In genomic region chr9:81665514-81665838, GRCh38 we compare ENCODE assay signal across 11 cellular contexts. TPM values are rescaled to one million over a fixed set of nuclear protein-coding genes. Genes with fewer than 3 reads are reported as not detected.
DNase-seq lines count a peak whose midpoint lies in the region; ATAC-seq and TF ChIP-seq lines count a peak whose summit lies in the region.
"Had no signal": no experiment of that assay in that cellular context is flagged by ENCODE, and none has a peak within 500 bp of the region (broad histone marks: within the 10 kb centered on the region; RNA-seq: fewer than 3 reads in every experiment).

No MANE protein-coding gene starts in this region.

- H3K36me3 ChIP-seq in BLaER1 (peaks cover 84% of the 10 kb centered on the region), adipocyte (ENCODE audit: control insufficient read depth, insufficient read depth, low read length, severe bottlenecking) (peaks cover 22% of the 10 kb centered on the region)
- H3K36me3 ChIP-seq: vagina had no signal

- POLR2A ChIA-PET in CD4-positive, alpha-beta T cell (lab: Charles Lee): no interaction called here

- peak overlapping the region; percentile 38 to 89 (median 65) for H3K4me3 Mint-ChIP-seq in naive B cell
- no peak overlapping the region for H3K4me3 Mint-ChIP-seq in CD4-positive, alpha-beta T cell
- H3K4me3 Mint-ChIP-seq: dendritic cell treated with granulocyte-macrophage colony-stimulating factor and Interleukin-4, amounts not matched to agents 40 ng/mL and 50 ng/mL, for 4 days had no signal

- no peaks in the 10 kb centered on the region for H3K27me3 Mint-ChIP-seq in naive B cell
- H3K27me3 Mint-ChIP-seq in CD4-positive, alpha-beta T cell: no peaks in the 10 kb centered on the region
- H3K27me3 Mint-ChIP-seq: dendritic cell treated with granulocyte-macrophage colony-stimulating factor and Interleukin-4, amounts not matched to agents 40 ng/mL and 50 ng/mL, for 4 days had no signal

- no peaks in the 10 kb centered on the region for H3K27me3 ChIP-seq in BLaER1
- no peaks in the 10 kb centered on the region for H3K27me3 ChIP-seq in adipocyte (replicated peaks; ENCODE audit: control insufficient read depth, insufficient read depth, low read length)
- H3K27me3 ChIP-seq in CD4-positive, alpha-beta T cell (ENCODE audit: control insufficient read depth, insufficient read depth, low read length): no peaks in the 10 kb centered on the region
- H3K27me3 ChIP-seq: vagina had no signal

- H3K9ac ChIP-seq in BLaER1: peak overlapping the region; percentile 8; the same call in 1 of the 2 replicates
- H3K9ac ChIP-seq in adipocyte (ENCODE audit: low read length): peak overlapping the region; percentile 64

- H3K4me1 ChIP-seq in BLaER1: peaks cover 58% of the 10 kb centered on the region
- peaks cover 56% of the 10 kb centered on the region for H3K4me1 ChIP-seq in adipocyte (ENCODE audit: control insufficient read depth, insufficient read depth, low read length)

- H3K9me3 ChIP-seq in BLaER1: no peaks in the 10 kb centered on the region
- H3K9me3 ChIP-seq in adipocyte (ENCODE audit: control insufficient read depth, low read length): no peaks in the 10 kb centered on the region
- H3K9me3 ChIP-seq in CD4-positive, alpha-beta T cell (ENCODE audit: control insufficient read depth, low read length): no peaks in the 10 kb centered on the region
- H3K9me3 ChIP-seq: vagina had no signal

- peak overlapping the region; percentile 52 for H3K4me2 ChIP-seq in BLaER1

- CTCF ChIA-PET in CD4-positive, alpha-beta T cell (lab: Charles Lee): no interaction called here

- peak overlapping the region; percentile 15; the same call in 1 of the 2 replicates for H3K27ac ChIP-seq in BLaER1
- no peak overlapping the region for H3K27ac ChIP-seq in CD4-positive, alpha-beta T cell (ENCODE audit: low read depth, low read length)
- H3K27ac ChIP-seq: vagina had no signal

- H3K4me1 Mint-ChIP-seq in naive B cell: peaks cover 56 to 88% (median 73%) of the 10 kb centered on the region in 3 donors
- H3K4me1 Mint-ChIP-seq in CD4-positive, alpha-beta T cell (ENCODE audit: low read depth): no peaks in the 10 kb centered on the region

- H3K4me3 ChIP-seq in BLaER1 (no peak overlapping the region), adipocyte (ENCODE audit: low read length) (no peak overlapping the region)

- H3K27ac Mint-ChIP-seq in naive B cell: peak overlapping the region in 3 of 6 donors; percentile 15 to 78 (median 20)
- no peak overlapping the region for H3K27ac Mint-ChIP-seq in CD4-positive, alpha-beta T cell
- H3K27ac Mint-ChIP-seq: dendritic cell treated with granulocyte-macrophage colony-stimulating factor and Interleukin-4, amounts not matched to agents 40 ng/mL and 50 ng/mL, for 4 days had no signal

- peaks cover 100% of the 10 kb centered on the region for H4K20me1 ChIP-seq in BLaER1

- intact Hi-C loops in CD4-positive, alpha-beta T cell (cut with DNase I, micrococcal nuclease): no loop called here

- peaks cover 0 to 4% (median 0%) of the 10 kb centered on the region in 7 donors for H3K9me3 Mint-ChIP-seq in naive B cell
- no peaks in the 10 kb centered on the region for H3K9me3 Mint-ChIP-seq in CD4-positive, alpha-beta T cell
- H3K9me3 Mint-ChIP-seq: dendritic cell treated with granulocyte-macrophage colony-stimulating factor and Interleukin-4, amounts not matched to agents 40 ng/mL and 50 ng/mL, for 4 days had no signal

- no peak for TF ChIP-seq CTCF in CD4-positive, alpha-beta T cell (IDR thresholded peaks at IDR 0.05)

- no peak for ATAC-seq in naive B cell (ENCODE audit: low read depth in 2 of 2)
- ATAC-seq in CD4-positive, alpha-beta T cell (ENCODE audit: poor library complexity): no peak

- H3K36me3 Mint-ChIP-seq in naive B cell: peaks cover 11 to 18% of the 10 kb centered on the region in 2 donors
- H3K36me3 Mint-ChIP-seq in CD4-positive, alpha-beta T cell (ENCODE audit: low read depth): no peaks in the 10 kb centered on the region

- peak; percentile 78 for DNase-seq in NCI-H1092 treated with DMSO at 0.1 percent for 48 hours (lab: John Stamatoyannopoulos, UW)
- peak; percentile 11 for DNase-seq in adipocyte (ENCODE audit: low read depth)
- DNase-seq in naive B cell: no peak
- no peak for DNase-seq in iPS-NIHi11 (ENCODE audit: low spot score)
- DNase-seq in activated gamma-delta T cell treated with Interleukin-2 at 50 U/mL for 16 hours: no peak
- DNase-seq in NCI-H1694 (lab: John Stamatoyannopoulos, UW): no peak
- DNase-seq in CD4-positive, alpha-beta T cell: no peak
- DNase-seq: NCI-H1694 treated with DMSO at 0.1 percent for 48 hours had no signal

RNA-seq across cellular contexts. Expression of gene TLE1, which starts 23.9 kb away (rescaled TPM):
- 100 to 1,000 TPM in 4 of 6 donors, 10 to 100 TPM in 2; 86.2 to 241 (median 152) TPM for polyA plus RNA-seq in naive B cell (ENCODE audit: low read depth in 6 of 6)
- total RNA-seq in CD4-positive, alpha-beta T cell: 1 to 10 TPM; 3.4 to 3.5 TPM

Comparison
In these comparisons a context has a peak if more than half of its experiments do, and no peak if none do; other contexts are left out.
1. DNase-seq: peak in NCI-H1092 treated with DMSO at 0.1 percent for 48 hours (single experiment) and adipocyte (single experiment); none in naive B cell (single experiment), iPS-NIHi11 (single experiment), activated gamma-delta T cell treated with Interleukin-2 at 50 U/mL for 16 hours (single experiment), NCI-H1694 (single experiment) and CD4-positive, alpha-beta T cell (0 of 10).